ENCODE assay signal across 22 cellular contexts in genomic region chr16:30644334-30644830, GRCh38.
"Had no signal": no experiment of that assay in that cellular context is flagged by ENCODE, and none has a peak within 500 bp of the region (broad histone marks: within the 10 kb centered on the region; RNA-seq: fewer than 3 reads in every experiment).

No MANE protein-coding gene starts in this region.

- H3K4me3 ChIP-seq: breast epithelium, heart left ventricle, sigmoid colon, smooth muscle cell, thoracic aorta, vagina had no signal

- H3K27ac ChIP-seq: breast epithelium, heart left ventricle, sigmoid colon, thoracic aorta, vagina had no signal

- H3K36me3 Mint-ChIP-seq: activated naive CD8-positive, alpha-beta T cell treated with anti-CD3 and anti-CD28 coated beads for 36 hours; natural killer cell; type B pancreatic cell had no signal

- FAIRE-seq: astrocyte, endometrium, islet of Langerhans had no signal

- H3K4me3 Mint-ChIP-seq: activated naive CD8-positive, alpha-beta T cell treated with anti-CD3 and anti-CD28 coated beads for 36 hours; natural killer cell; type B pancreatic cell had no signal

- H3K9me3 Mint-ChIP-seq: activated naive CD8-positive, alpha-beta T cell treated with anti-CD3 and anti-CD28 coated beads for 36 hours; natural killer cell; type B pancreatic cell had no signal

- H3K27ac Mint-ChIP-seq: activated naive CD8-positive, alpha-beta T cell treated with anti-CD3 and anti-CD28 coated beads for 36 hours; natural killer cell; type B pancreatic cell had no signal

- H3K9me3 ChIP-seq: breast epithelium, heart left ventricle, sigmoid colon, thoracic aorta, vagina had no signal

- H3K27me3 Mint-ChIP-seq: activated naive CD8-positive, alpha-beta T cell treated with anti-CD3 and anti-CD28 coated beads for 36 hours; type B pancreatic cell had no signal

- H3K4me1 ChIP-seq: breast epithelium, heart left ventricle, vagina had no signal

- H3K4me2 ChIP-seq: smooth muscle cell had no signal

- H3K36me3 ChIP-seq: breast epithelium, heart left ventricle, sigmoid colon, thoracic aorta, vagina had no signal

- ATAC-seq: heart left ventricle, left cardiac atrium, natural killer cell had no signal

- DNase-seq: activated CD4-positive, alpha-beta T cell treated with anti-CD3 and anti-CD28 coated beads for 4 hours; activated CD4-positive, alpha-beta T cell treated with anti-CD3 and anti-CD28 coated beads, Interleukin-2, amount 50 U/mL, for 48 hours; activated CD4-positive, CD25-positive, alpha-beta regulatory T cell; activated naive CD4-positive, alpha-beta T cell treated with Interleukin-2 at 50 U/mL for 16 hours; activated naive CD8-positive, alpha-beta T cell treated with anti-CD3 and anti-CD28 coated beads for 36 hours; activated T-cell treated with anti-CD3 and anti-CD28 coated beads, Interleukin-2, amount 50 U/mL, for 48 hours; heart left ventricle; left cardiac atrium; midbrain; natural killer cell; sigmoid colon; stimulated activated CD4-positive, alpha-beta T cell treated with anti-CD3 and anti-CD28 coated beads, Interleukin-15, amount 100 ng/mL, for 24 hours; stimulated activated CD4-positive, alpha-beta T cell treated with anti-CD3 and anti-CD28 coated beads, Interleukin-2, amount 100 ng/mL, for 48 hours; stimulated activated naive CD4-positive, alpha-beta T cell treated with Interleukin-2 at 50 U/mL for 16 hours had no signal

- H3K27me3 ChIP-seq: breast epithelium, heart left ventricle, sigmoid colon, vagina had no signal
